9 cellular contexts compared by ENCODE assay signal in the genomic region with DNA sequence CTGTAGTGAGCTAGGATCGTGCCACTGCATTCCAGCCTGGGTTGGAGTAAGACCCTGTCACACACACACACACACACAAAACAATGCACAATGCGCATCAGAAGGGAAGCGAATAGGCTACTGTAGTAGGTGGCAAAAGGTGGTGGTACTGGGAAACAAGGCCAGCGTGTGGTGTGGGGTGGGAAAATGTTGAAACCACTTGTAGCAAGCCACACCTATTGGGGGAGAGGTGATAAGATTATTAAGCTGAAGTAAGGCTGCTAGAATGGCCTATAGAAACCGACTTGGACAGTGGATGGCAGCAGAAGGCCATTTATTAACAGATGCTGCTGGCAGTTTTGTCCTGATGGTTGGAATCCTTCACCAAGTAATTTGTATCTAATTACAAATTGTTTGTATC. TPM values are rescaled to one million over a fixed set of nuclear protein-coding genes. Genes with fewer than 3 reads are reported as not detected.
DNase-seq lines count a peak whose midpoint lies in the region; ATAC-seq, FAIRE-seq and TF ChIP-seq lines count a peak whose summit lies in the region.
"Had no signal": no experiment of that assay in that cellular context is flagged by ENCODE, and none has a peak within 500 bp of the region (broad histone marks: within the 10 kb centered on the region; RNA-seq: fewer than 3 reads in every experiment).

No MANE protein-coding gene starts in this region.

- H3K27ac Mint-ChIP-seq in astrocyte (ENCODE audit: unreplicated experiment) = no peak overlapping the region

- peaks cover 13% of the 10 kb centered on the region for H3K4me1 ChIP-seq in HUES64 (ENCODE audit: insufficient read depth, low read length)
- peaks cover 22% of the 10 kb centered on the region for H3K4me1 ChIP-seq in astrocyte (ENCODE audit: insufficient read depth, low read length)
- H3K4me1 ChIP-seq in mucosa of stomach (ENCODE audit: control insufficient read depth, insufficient read depth, low read length) = peaks cover 29% of the 10 kb centered on the region

- no peak for TF ChIP-seq CTCF in astrocyte (IDR thresholded peaks at IDR 0.05; ENCODE audit: insufficient read depth, low read depth, low read length)

- peaks cover 57% of the 10 kb centered on the region for H3K79me2 ChIP-seq in astrocyte (ENCODE audit: insufficient read depth, low read length)

- no peak overlapping the region for H2AFZ ChIP-seq in astrocyte (ENCODE audit: low read depth, low read length)

- no peak for ATAC-seq in HG03442 (IDR thresholded peaks at IDR 0.05; ENCODE audit: unreplicated experiment)
- no peak for ATAC-seq in GM18868 (IDR thresholded peaks at IDR 0.05; ENCODE audit: unreplicated experiment)
- ATAC-seq in GM18498 (IDR thresholded peaks at IDR 0.05; ENCODE audit: unreplicated experiment) = no peak

- H3K27ac ChIP-seq in HUES64 (ENCODE audit: low read depth, low read length) = no peak overlapping the region
- H3K27ac ChIP-seq in astrocyte (ENCODE audit: low read depth, low read length) = no peak overlapping the region

- H3K27me3 ChIP-seq in HUES64 (ENCODE audit: insufficient read depth, low read length) (no peaks in the 10 kb centered on the region), astrocyte (ENCODE audit: insufficient read depth, low read length) (no peaks in the 10 kb centered on the region), mucosa of stomach (ENCODE audit: control insufficient read depth, insufficient read depth, low read length) (no peaks in the 10 kb centered on the region)

- WGBS in HUES64 = 60% methylated on average over 4 of the region's 5 CpGs

- H3K36me3 ChIP-seq in HUES64 (ENCODE audit: insufficient read depth, low read length) = peaks cover 60% of the 10 kb centered on the region
- peaks cover 30% of the 10 kb centered on the region for H3K36me3 ChIP-seq in astrocyte (ENCODE audit: insufficient read depth, low read length)
- no peaks in the 10 kb centered on the region for H3K36me3 ChIP-seq in mucosa of stomach (ENCODE audit: control insufficient read depth, insufficient read depth, low read length)

- H3K4me2 ChIP-seq in astrocyte (ENCODE audit: low read length) = peak overlapping the region; percentile 96

- no peak for FAIRE-seq in astrocyte (lab: Jason Lieb, UNC)
- FAIRE-seq: islet of Langerhans had no signal

- H3K9me3 Mint-ChIP-seq in astrocyte (ENCODE audit: unreplicated experiment) = no peaks in the 10 kb centered on the region

- no peaks in the 10 kb centered on the region for H3K27me3 Mint-ChIP-seq in astrocyte (ENCODE audit: low read depth, unreplicated experiment)

- H3K9ac ChIP-seq in HUES64 (ENCODE audit: low read depth, low read length) = no peak overlapping the region
- no peak overlapping the region for H3K9ac ChIP-seq in astrocyte (ENCODE audit: low read length)
- H3K9ac ChIP-seq in mucosa of stomach (ENCODE audit: low read length) = peak overlapping the region; percentile 36

- H3K36me3 Mint-ChIP-seq in astrocyte (ENCODE audit: low read depth, unreplicated experiment) = peaks cover 16% of the 10 kb centered on the region

- peaks cover 35% of the 10 kb centered on the region for H4K20me1 ChIP-seq in astrocyte (ENCODE audit: insufficient read depth, low read length)

- peak overlapping the region; percentile 78 for H3K4me3 ChIP-seq in HUES64 (ENCODE audit: low read length)
- H3K4me3 ChIP-seq in astrocyte (ENCODE audit: insufficient read depth, low read depth, low read length) = peak overlapping the region; percentile 40
- H3K4me3 ChIP-seq in mucosa of stomach (ENCODE audit: low read length) = no peak overlapping the region

- peak overlapping the region; percentile 95 for H3K4me3 Mint-ChIP-seq in astrocyte (ENCODE audit: unreplicated experiment)

- no peaks in the 10 kb centered on the region for H3K9me3 ChIP-seq in HUES64 (ENCODE audit: insufficient read depth, low read depth, low read length)
- no peaks in the 10 kb centered on the region for H3K9me3 ChIP-seq in astrocyte (ENCODE audit: insufficient read depth, low read depth, low read length)
- no peaks in the 10 kb centered on the region for H3K9me3 ChIP-seq in mucosa of stomach (ENCODE audit: control insufficient read depth, low read length)

- DNase-seq in CMK (ENCODE audit: low read depth) (peak; percentile 33), astrocyte (ENCODE audit: low read depth) (no peak), NCI-H2196 (lab: John Stamatoyannopoulos, UW; ENCODE audit: unreplicated experiment) (no peak)

- peaks cover 25% of the 10 kb centered on the region for H3K4me1 Mint-ChIP-seq in astrocyte (ENCODE audit: low read depth, unreplicated experiment)

RNA-seq across cellular contexts. Expression of a gene that starts 7.2 kb away (rescaled TPM):
- polyA plus RNA-seq in HUES64 (2013, experiment 1 of 2) = 91.6 TPM
- 82.2 TPM for polyA plus RNA-seq in HUES64 (2013, experiment 2 of 2)
- 24.0 and 25.3 TPM in 2 replicates for total RNA-seq in astrocyte

RNA-seq across cellular contexts. Expression of a gene that starts 10.8 kb away (rescaled TPM):
- polyA plus RNA-seq in HUES64 (2013, experiment 1 of 2) = 28.4 TPM
- polyA plus RNA-seq in HUES64 (2013, experiment 2 of 2) = 29.7 TPM
- 70.2 and 70.7 TPM in 2 replicates for total RNA-seq in astrocyte

RNA-seq across cellular contexts. Expression of a gene that starts 30.5 kb away (rescaled TPM):
- polyA plus RNA-seq in HUES64 (2013, experiment 1 of 2) = 38.6 TPM
- 42.5 TPM for polyA plus RNA-seq in HUES64 (2013, experiment 2 of 2)
- total RNA-seq in astrocyte = 96.1 and 99.0 TPM in 2 replicates

RNA-seq across cellular contexts. Expression of a gene that starts 36.8 kb away (rescaled TPM):
- polyA plus RNA-seq in HUES64 (2013, experiment 1 of 2) = 8.3 TPM
- 15.0 TPM for polyA plus RNA-seq in HUES64 (2013, experiment 2 of 2)
- total RNA-seq in astrocyte = 16.2 and 21.5 TPM in 2 replicates
